In genomic region chr1:230286166-230286889, GRCh38 we compare ENCODE assay signal across 20 cellular contexts.
DNase-seq lines count a peak whose midpoint lies in the region; ATAC-seq and TF ChIP-seq lines count a peak whose summit lies in the region.
"Had no signal": no experiment of that assay in that cellular context is flagged by ENCODE, and none has a peak within 500 bp of the region (broad histone marks: within the 10 kb centered on the region; RNA-seq: fewer than 3 reads in every experiment).

No MANE protein-coding gene starts in this region.

- H3K27me3 ChIP-seq in osteoblast (ENCODE audit: insufficient read depth, low read length) = peaks cover 9% of the 10 kb centered on the region

- H3K79me2 ChIP-seq in osteoblast (ENCODE audit: insufficient read depth, low read length) = no peaks in the 10 kb centered on the region

- DNase-seq in NCI-H82 (lab: John Stamatoyannopoulos, UW) (peak; percentile 22), NCI-H82 treated with DMSO at 0.1 percent for 48 hours (lab: John Stamatoyannopoulos, UW; ENCODE audit: unreplicated experiment) (no peak), cardiac septum (ENCODE audit: low spot score) (peak; percentile 47), osteoblast (ENCODE audit: insufficient read length, low spot score, missing footprints) (peak; percentile 67), T-helper 1 cell (no peak)
- DNase-seq: activated CD4-positive, alpha-beta T cell treated with anti-CD3 and anti-CD28 coated beads, Interleukin-2, amount 50 U/mL, for 1 hour; activated effector memory CD4-positive, alpha-beta T cell treated with Interleukin-2 at 50 U/mL for 16 hours; cortex of kidney; Kasumi-1; mucosa of descending colon; NCI-H187; PC-3; stomach; transverse colon had no signal

- intact Hi-C loops in cardiac septum (cut with DNase I) = no loop called here

- H3K4me1 ChIP-seq in osteoblast (ENCODE audit: insufficient read depth, low read length) = no peaks in the 10 kb centered on the region

- H3K36me3 Mint-ChIP-seq in IgD-negative memory B cell = peaks cover 4% of the 10 kb centered on the region

- no peaks in the 10 kb centered on the region for H3K9me3 Mint-ChIP-seq in IgD-negative memory B cell
- H3K9me3 Mint-ChIP-seq: CD8-positive, alpha-beta memory T cell had no signal

- peak overlapping the region in 2 of 3 donors; percentile 74 to 80 for H3K27ac Mint-ChIP-seq in IgD-negative memory B cell
- H3K27ac Mint-ChIP-seq: CD8-positive, alpha-beta memory T cell had no signal

- no peak for TF ChIP-seq CTCF in osteoblast (IDR thresholded peaks at IDR 0.05; ENCODE audit: extremely low read depth, low read depth, low read length)

- ATAC-seq in GM19397 (IDR thresholded peaks at IDR 0.05; ENCODE audit: unreplicated experiment) (no peak), HG03025 (IDR thresholded peaks at IDR 0.05; ENCODE audit: low FRiP score, unreplicated experiment) (no peak)
- ATAC-seq: mucosa of descending colon, PC-3 had no signal

- H3K27me3 Mint-ChIP-seq in IgD-negative memory B cell = peaks cover 1% of the 10 kb centered on the region

- H3K27ac ChIP-seq in osteoblast (ENCODE audit: low read depth, low read length) = no peak overlapping the region
- H3K27ac ChIP-seq: 22Rv1, neutrophil, stomach, transverse colon had no signal

- peaks cover 30 to 41% (median 32%) of the 10 kb centered on the region in 3 donors for H3K4me1 Mint-ChIP-seq in IgD-negative memory B cell

- no peak overlapping the region for H3K4me2 ChIP-seq in osteoblast (ENCODE audit: insufficient read depth, low read length)

- peaks cover 3% of the 10 kb centered on the region for H4K20me1 ChIP-seq in osteoblast (ENCODE audit: insufficient read depth, low read length)

- peaks cover 1% of the 10 kb centered on the region for H3K36me3 ChIP-seq in osteoblast (ENCODE audit: insufficient read depth, low read length)
- H3K36me3 ChIP-seq: transverse colon had no signal

- no peak overlapping the region for H3K4me3 ChIP-seq in osteoblast (ENCODE audit: insufficient read depth, low read length)
- H3K4me3 ChIP-seq: mucosa of descending colon, stomach, transverse colon had no signal

- no peak overlapping the region for H2AFZ ChIP-seq in osteoblast (ENCODE audit: low read length)

- peak overlapping the region in 1 of 4 donors; percentile 37 for H3K4me3 Mint-ChIP-seq in IgD-negative memory B cell
- H3K4me3 Mint-ChIP-seq: CD8-positive, alpha-beta memory T cell had no signal

- H3K9me3 ChIP-seq in osteoblast (ENCODE audit: low read depth, low read length) = no peaks in the 10 kb centered on the region
- H3K9me3 ChIP-seq: mucosa of descending colon, neutrophil, stomach, transverse colon had no signal

Comparison
In these comparisons a context has a peak if more than half of its experiments do, and no peak if none do; other contexts are left out.
1. DNase-seq: peak in NCI-H82 (single experiment), cardiac septum (single experiment) and osteoblast (single experiment); none in NCI-H82 treated with DMSO at 0.1 percent for 48 hours (single experiment) and T-helper 1 cell (0 of 5).